In genomic region chr1:167955915-167956314, GRCh38 we compare ENCODE assay signal across 21 cellular contexts. TPM values are rescaled to one million over a fixed set of nuclear protein-coding genes. Genes with fewer than 3 reads are reported as not detected.
A peak's percentile ranks its signal among the peaks of the same experiment; 100 is the strongest.
DNase-seq lines count a peak whose midpoint lies in the region; ATAC-seq, FAIRE-seq and TF ChIP-seq lines count a peak whose summit lies in the region.
"Had no signal": no experiment of that assay in that cellular context is flagged by ENCODE, and none has a peak within 500 bp of the region (broad histone marks: within the 10 kb centered on the region; RNA-seq: fewer than 3 reads in every experiment).

No MANE protein-coding gene starts in this region.

- H3K4me3 ChIP-seq in HEK293 (ENCODE audit: low read depth, low read length) (no peak overlapping the region), bronchial epithelial cell (ENCODE audit: low read depth, low read length) (no peak overlapping the region)
- H3K4me3 ChIP-seq: MG63 had no signal

- peak overlapping the region; percentile 6 for H3K27ac Mint-ChIP-seq in stimulated activated naive B cell treated with anti-CD40 and anti-IgM and Interleukin-4, amounts not matched to agents 10 μg/mL and 1 μg/mL and 100 μg/mL, for 72 hours
- H3K27ac Mint-ChIP-seq: B cell; CD4-positive, CD25-positive, alpha-beta regulatory T cell had no signal

- no peak overlapping the region for H3K4me3 Mint-ChIP-seq in stimulated activated naive B cell treated with anti-CD40 and anti-IgM and Interleukin-4, amounts not matched to agents 10 μg/mL and 1 μg/mL and 100 μg/mL, for 72 hours
- H3K4me3 Mint-ChIP-seq: B cell; CD4-positive, CD25-positive, alpha-beta regulatory T cell had no signal

- no peaks in the 10 kb centered on the region for H3K9me3 ChIP-seq in HEK293 (ENCODE audit: control insufficient read depth, insufficient read depth, low read depth, low read length)
- H3K9me3 ChIP-seq: Caco-2, MG63 had no signal

- DNase-seq in EH (ENCODE audit: low read depth) (peak; percentile 18), bronchial epithelial cell (ENCODE audit: low read depth) (peak; percentile 52), NCI-H524 treated with DMSO at 0.1 percent for 48 hours (lab: John Stamatoyannopoulos, UW) (no peak)
- DNase-seq in stimulated activated naive B cell treated with anti-CD40 and anti-IgM and Interleukin-4, amounts not matched to agents 10 μg/mL and 1 μg/mL and 100 μg/mL, for 72 hours, result no peak
- DNase-seq in activated effector memory CD4-positive, alpha-beta T cell treated with Interleukin-2 at 50 U/mL for 16 hours, result no peak
- DNase-seq: Caco-2; CD4-positive, CD25-positive, alpha-beta regulatory T cell; DMS79 treated with DMSO at 0.1 percent for 48 hours; GF-D8; H7; MG63; NCI-H1105; NCI-H1694; NCI-H345; NCI-H69; SHP77 had no signal

- peaks cover 0 to 6% of the 10 kb centered on the region in 2 donors for H3K4me1 Mint-ChIP-seq in stimulated activated naive B cell treated with anti-CD40 and anti-IgM and Interleukin-4, amounts not matched to agents 10 μg/mL and 1 μg/mL and 100 μg/mL, for 72 hours

- no peaks in the 10 kb centered on the region for H3K9me3 Mint-ChIP-seq in stimulated activated naive B cell treated with anti-CD40 and anti-IgM and Interleukin-4, amounts not matched to agents 10 μg/mL and 1 μg/mL and 100 μg/mL, for 72 hours

- no peaks in the 10 kb centered on the region for H3K27me3 ChIP-seq in bronchial epithelial cell (ENCODE audit: control insufficient read depth, insufficient read depth, low read length)
- H3K27me3 ChIP-seq: MG63 had no signal

- ATAC-seq in stimulated activated naive B cell treated with anti-CD40 and anti-IgM and Interleukin-4, amounts not matched to agents 10 μg/mL and 1 μg/mL and 100 μg/mL, for 72 hours (replicated peaks), result no peak
- no peak for ATAC-seq in HG03342 (IDR thresholded peaks at IDR 0.05; ENCODE audit: unreplicated experiment)

- H3K36me3 ChIP-seq in HEK293 (ENCODE audit: control insufficient read depth in 2 of 2, insufficient read depth in 1 of 2, low read length in 2 of 2) (peaks cover 16 to 33% of the 10 kb centered on the region in 2 experiments), bronchial epithelial cell (ENCODE audit: control insufficient read depth, insufficient read depth, low read length) (peaks cover 4% of the 10 kb centered on the region)

- POLR2A ChIA-PET in HEK293 (lab: Yijun Ruan, JAX), result interaction anchor here (1.6 kb wide), 1 partner anchor 20 kb away, joined by 6 read pairs; the partner anchor contains the start of gene DCAF6

- no peaks in the 10 kb centered on the region for H3K4me1 ChIP-seq in HEK293 (ENCODE audit: control insufficient read depth, insufficient read depth, low read length)

- CTCF ChIA-PET in HEK293 (lab: Yijun Ruan, JAX), result interaction anchor here (0.6 to 1.0 kb wide), 2 partner anchors 19 to 278 kb away, joined by 3 read pairs; partner anchors contain the start of gene MPC2

- TF ChIP-seq CTCF in HEK293 (tag by site-specific recombination; IDR thresholded peaks at IDR 0.05) (no peak), bronchial epithelial cell (IDR thresholded peaks at IDR 0.05; ENCODE audit: insufficient read depth, low read length, severe bottlenecking) (no peak)

- H3K27ac ChIP-seq in HEK293 (ENCODE audit: extremely low read depth, low read depth, low read length), result no peak overlapping the region
- H3K27ac ChIP-seq: KMS-11 had no signal

- no peak for FAIRE-seq in bronchial epithelial cell (lab: Jason Lieb, UNC)
- FAIRE-seq: RCC 7860 had no signal

- H3K27me3 Mint-ChIP-seq in stimulated activated naive B cell treated with anti-CD40 and anti-IgM and Interleukin-4, amounts not matched to agents 10 μg/mL and 1 μg/mL and 100 μg/mL, for 72 hours, result no peaks in the 10 kb centered on the region
- H3K27me3 Mint-ChIP-seq: B cell; CD4-positive, CD25-positive, alpha-beta regulatory T cell had no signal

- H3K36me3 Mint-ChIP-seq in stimulated activated naive B cell treated with anti-CD40 and anti-IgM and Interleukin-4, amounts not matched to agents 10 μg/mL and 1 μg/mL and 100 μg/mL, for 72 hours, result peaks cover 27 to 46% of the 10 kb centered on the region in 2 donors

TF ChIP-seq in HEK293, 187 proteins besides CTCF, POLR2A, EP300 and RAD21:
- TF ChIP-seq ZNF768 (tag by site-specific recombination; IDR thresholded peaks at IDR 0.05) (no peak), ATF2 (tag by site-specific recombination; IDR thresholded peaks at IDR 0.05; ENCODE audit: low read depth) (peak; percentile 89), ZIC2 (tag by site-specific recombination; IDR thresholded peaks at IDR 0.05) (no peak), ZNF473 (tag by site-specific recombination; IDR thresholded peaks at IDR 0.05) (no peak), ZNF26 (tag by site-specific recombination; IDR thresholded peaks at IDR 0.05) (no peak), ZNF449 (tag by site-specific recombination; IDR thresholded peaks at IDR 0.05) (no peak), OSR2 (tag by site-specific recombination; IDR thresholded peaks at IDR 0.05) (no peak)

RNA-seq across cellular contexts. Expression of gene MPC2, which starts 19.0 kb away (rescaled TPM):
- total RNA-seq in bronchial epithelial cell, result 10.8 and 23.6 TPM in 2 replicates

RNA-seq across cellular contexts. Expression of gene DCAF6, which starts 19.4 kb away (rescaled TPM):
- 28.2 and 34.6 TPM in 2 replicates for total RNA-seq in bronchial epithelial cell

RNA-seq across cellular contexts. Expression of gene ADCY10, which starts 42.0 kb away (rescaled TPM):
- 0.26 TPM in 2 replicates for total RNA-seq in bronchial epithelial cell

Comparison
In these comparisons a context has a peak if more than half of its experiments do, and no peak if none do; other contexts are left out.
1. DNase-seq: peak in EH (single experiment) and bronchial epithelial cell (single experiment); none in stimulated activated naive B cell treated with anti-CD40 and anti-IgM and Interleukin-4, amounts not matched to agents 10 μg/mL and 1 μg/mL and 100 μg/mL, for 72 hours (single experiment), NCI-H524 treated with DMSO at 0.1 percent for 48 hours (single experiment) and activated effector memory CD4-positive, alpha-beta T cell treated with Interleukin-2 at 50 U/mL for 16 hours (single experiment).